In the genomic region with DNA sequence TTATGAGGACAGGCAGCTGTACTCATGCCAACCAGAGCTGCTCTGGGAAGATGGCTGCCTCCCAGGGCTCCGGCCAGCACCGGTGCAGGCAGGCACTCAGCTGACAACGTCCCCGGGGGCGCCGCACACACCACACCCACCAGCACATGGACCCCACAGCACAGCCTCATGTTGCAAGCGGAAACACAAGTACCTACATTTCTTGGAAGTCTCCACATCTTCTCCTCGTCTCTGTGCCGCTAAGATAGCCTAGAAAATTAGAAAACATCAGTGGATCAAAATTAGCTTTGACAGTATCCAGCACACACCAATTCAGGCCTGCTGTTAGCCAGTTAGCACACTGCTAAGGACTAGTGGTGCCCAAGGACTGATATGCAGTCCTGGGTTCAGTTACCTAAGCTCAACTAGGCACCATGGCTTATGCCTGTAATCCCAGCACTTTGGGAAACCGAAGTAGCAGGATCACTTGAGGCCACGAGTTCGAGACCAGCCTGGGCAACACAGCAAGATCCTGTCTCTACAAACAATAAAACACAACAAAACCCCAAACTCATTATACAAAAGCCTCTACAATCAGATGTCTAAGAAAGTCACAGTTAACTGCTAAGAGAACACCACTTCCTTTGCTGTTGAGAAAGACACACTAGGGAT, we compare ENCODE assay signal across 1 cellular context.
TF ChIP-seq lines count a peak whose summit lies in the region.

No MANE protein-coding gene starts in this region.

TF ChIP-seq in K562, 482 proteins besides CTCF, POLR2A, EP300 and RAD21:
- TF ChIP-seq TAF7 (tag; IDR thresholded peaks at IDR 0.05), result no peak
- peak; percentile 90 for TF ChIP-seq ZNF121 (CRISPR knock-in tag; conservative IDR thresholded peaks at IDR 0.05)
- TF ChIP-seq RBFOX2 (IDR thresholded peaks at IDR 0.05; ENCODE audit: low read depth, low read length), result peak; percentile 57
- TF ChIP-seq POLR2G (IDR thresholded peaks at IDR 0.05; ENCODE audit: low read depth, low read length), result peak; percentile 10; the same call in 1 of the 2 replicates
- TF ChIP-seq, protein P1, sequence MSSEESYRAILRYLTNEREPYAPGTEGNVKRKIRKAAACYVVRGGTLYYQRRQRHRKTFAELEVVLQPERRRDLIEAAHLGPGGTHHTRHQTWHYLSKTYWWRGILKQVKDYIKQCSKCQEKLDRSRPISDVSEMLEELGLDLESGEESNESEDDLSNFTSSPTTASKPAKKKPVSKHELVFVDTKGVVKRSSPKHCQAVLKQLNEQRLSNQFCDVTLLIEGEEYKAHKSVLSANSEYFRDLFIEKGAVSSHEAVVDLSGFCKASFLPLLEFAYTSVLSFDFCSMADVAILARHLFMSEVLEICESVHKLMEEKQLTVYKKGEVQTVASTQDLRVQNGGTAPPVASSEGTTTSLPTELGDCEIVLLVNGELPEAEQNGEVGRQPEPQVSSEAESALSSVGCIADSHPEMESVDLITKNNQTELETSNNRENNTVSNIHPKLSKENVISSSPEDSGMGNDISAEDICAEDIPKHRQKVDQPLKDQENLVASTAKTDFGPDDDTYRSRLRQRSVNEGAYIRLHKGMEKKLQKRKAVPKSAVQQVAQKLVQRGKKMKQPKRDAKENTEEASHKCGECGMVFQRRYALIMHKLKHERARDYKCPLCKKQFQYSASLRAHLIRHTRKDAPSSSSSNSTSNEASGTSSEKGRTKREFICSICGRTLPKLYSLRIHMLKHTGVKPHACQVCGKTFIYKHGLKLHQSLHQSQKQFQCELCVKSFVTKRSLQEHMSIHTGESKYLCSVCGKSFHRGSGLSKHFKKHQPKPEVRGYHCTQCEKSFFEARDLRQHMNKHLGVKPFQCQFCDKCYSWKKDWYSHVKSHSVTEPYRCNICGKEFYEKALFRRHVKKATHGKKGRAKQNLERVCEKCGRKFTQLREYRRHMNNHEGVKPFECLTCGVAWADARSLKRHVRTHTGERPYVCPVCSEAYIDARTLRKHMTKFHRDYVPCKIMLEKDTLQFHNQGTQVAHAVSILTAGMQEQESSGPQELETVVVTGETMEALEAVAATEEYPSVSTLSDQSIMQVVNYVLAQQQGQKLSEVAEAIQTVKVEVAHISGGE (CRISPR knock-in tag; IDR thresholded peaks at IDR 0.05), result no peak
- TF ChIP-seq, protein P2, sequence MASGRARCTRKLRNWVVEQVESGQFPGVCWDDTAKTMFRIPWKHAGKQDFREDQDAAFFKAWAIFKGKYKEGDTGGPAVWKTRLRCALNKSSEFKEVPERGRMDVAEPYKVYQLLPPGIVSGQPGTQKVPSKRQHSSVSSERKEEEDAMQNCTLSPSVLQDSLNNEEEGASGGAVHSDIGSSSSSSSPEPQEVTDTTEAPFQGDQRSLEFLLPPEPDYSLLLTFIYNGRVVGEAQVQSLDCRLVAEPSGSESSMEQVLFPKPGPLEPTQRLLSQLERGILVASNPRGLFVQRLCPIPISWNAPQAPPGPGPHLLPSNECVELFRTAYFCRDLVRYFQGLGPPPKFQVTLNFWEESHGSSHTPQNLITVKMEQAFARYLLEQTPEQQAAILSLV (tag; IDR thresholded peaks at IDR 0.05), result no peak
- TF ChIP-seq, protein P3, sequence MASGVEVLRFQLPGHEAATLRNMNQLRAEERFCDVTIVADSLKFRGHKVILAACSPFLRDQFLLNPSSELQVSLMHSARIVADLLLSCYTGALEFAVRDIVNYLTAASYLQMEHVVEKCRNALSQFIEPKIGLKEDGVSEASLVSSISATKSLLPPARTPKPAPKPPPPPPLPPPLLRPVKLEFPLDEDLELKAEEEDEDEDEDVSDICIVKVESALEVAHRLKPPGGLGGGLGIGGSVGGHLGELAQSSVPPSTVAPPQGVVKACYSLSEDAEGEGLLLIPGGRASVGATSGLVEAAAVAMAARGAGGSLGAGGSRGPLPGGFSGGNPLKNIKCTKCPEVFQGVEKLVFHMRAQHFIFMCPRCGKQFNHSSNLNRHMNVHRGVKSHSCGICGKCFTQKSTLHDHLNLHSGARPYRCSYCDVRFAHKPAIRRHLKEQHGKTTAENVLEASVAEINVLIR (CRISPR knock-in tag; IDR thresholded peaks at IDR 0.05), result no peak
- TF ChIP-seq MEF2A (IDR thresholded peaks at IDR 0.05; ENCODE audit: control insufficient read depth, low read depth, low read length), result no peak
